Comparison of ENCODE assay signal across 1 cellular context in the genomic region with DNA sequence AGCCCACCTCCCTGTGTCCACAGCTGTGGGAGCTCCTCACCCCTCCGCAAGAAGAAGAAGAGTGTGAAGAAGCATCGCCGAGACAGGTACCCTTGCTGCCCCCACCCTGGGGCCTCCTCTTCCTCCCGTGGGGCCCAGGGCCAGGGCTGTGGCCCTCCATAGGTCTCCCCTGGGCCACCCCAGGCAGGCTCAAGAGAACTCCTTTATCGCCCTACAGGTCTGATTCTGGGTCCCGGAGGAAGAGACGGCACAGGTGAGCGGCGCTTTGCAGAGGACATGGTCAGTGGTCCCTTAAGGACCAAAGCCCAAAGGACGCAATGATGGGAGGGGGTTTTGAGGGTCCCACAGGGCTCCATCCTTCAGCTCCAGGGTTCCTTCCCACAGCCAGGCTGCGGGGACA.
TF ChIP-seq lines count a peak whose summit lies in the region.

No MANE protein-coding gene starts in this region.

TF ChIP-seq in HepG2, 621 proteins besides CTCF, POLR2A, EP300 and RAD21:
- TF ChIP-seq, protein P1, sequence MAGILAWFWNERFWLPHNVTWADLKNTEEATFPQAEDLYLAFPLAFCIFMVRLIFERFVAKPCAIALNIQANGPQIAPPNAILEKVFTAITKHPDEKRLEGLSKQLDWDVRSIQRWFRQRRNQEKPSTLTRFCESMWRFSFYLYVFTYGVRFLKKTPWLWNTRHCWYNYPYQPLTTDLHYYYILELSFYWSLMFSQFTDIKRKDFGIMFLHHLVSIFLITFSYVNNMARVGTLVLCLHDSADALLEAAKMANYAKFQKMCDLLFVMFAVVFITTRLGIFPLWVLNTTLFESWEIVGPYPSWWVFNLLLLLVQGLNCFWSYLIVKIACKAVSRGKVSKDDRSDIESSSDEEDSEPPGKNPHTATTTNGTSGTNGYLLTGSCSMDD (CRISPR knock-in tag; IDR thresholded peaks at IDR 0.05): no peak
- TF ChIP-seq CHCHD3 (CRISPR knock-in tag; IDR thresholded peaks at IDR 0.05) (no peak), ZFP1 (CRISPR knock-in tag; IDR thresholded peaks at IDR 0.05) (no peak), ZFP82 (CRISPR knock-in tag; IDR thresholded peaks at IDR 0.05; ENCODE audit: borderline replicate concordance) (no peak), ZBTB3 (CRISPR knock-in tag; IDR thresholded peaks at IDR 0.05; ENCODE audit: borderline replicate concordance, low read depth) (no peak)
- TF ChIP-seq, protein P2, sequence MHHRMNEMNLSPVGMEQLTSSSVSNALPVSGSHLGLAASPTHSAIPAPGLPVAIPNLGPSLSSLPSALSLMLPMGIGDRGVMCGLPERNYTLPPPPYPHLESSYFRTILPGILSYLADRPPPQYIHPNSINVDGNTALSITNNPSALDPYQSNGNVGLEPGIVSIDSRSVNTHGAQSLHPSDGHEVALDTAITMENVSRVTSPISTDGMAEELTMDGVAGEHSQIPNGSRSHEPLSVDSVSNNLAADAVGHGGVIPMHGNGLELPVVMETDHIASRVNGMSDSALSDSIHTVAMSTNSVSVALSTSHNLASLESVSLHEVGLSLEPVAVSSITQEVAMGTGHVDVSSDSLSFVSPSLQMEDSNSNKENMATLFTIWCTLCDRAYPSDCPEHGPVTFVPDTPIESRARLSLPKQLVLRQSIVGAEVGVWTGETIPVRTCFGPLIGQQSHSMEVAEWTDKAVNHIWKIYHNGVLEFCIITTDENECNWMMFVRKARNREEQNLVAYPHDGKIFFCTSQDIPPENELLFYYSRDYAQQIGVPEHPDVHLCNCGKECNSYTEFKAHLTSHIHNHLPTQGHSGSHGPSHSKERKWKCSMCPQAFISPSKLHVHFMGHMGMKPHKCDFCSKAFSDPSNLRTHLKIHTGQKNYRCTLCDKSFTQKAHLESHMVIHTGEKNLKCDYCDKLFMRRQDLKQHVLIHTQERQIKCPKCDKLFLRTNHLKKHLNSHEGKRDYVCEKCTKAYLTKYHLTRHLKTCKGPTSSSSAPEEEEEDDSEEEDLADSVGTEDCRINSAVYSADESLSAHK (CRISPR knock-in tag; IDR thresholded peaks at IDR 0.05; ENCODE audit: borderline replicate concordance): no peak
- TF ChIP-seq, protein P3, sequence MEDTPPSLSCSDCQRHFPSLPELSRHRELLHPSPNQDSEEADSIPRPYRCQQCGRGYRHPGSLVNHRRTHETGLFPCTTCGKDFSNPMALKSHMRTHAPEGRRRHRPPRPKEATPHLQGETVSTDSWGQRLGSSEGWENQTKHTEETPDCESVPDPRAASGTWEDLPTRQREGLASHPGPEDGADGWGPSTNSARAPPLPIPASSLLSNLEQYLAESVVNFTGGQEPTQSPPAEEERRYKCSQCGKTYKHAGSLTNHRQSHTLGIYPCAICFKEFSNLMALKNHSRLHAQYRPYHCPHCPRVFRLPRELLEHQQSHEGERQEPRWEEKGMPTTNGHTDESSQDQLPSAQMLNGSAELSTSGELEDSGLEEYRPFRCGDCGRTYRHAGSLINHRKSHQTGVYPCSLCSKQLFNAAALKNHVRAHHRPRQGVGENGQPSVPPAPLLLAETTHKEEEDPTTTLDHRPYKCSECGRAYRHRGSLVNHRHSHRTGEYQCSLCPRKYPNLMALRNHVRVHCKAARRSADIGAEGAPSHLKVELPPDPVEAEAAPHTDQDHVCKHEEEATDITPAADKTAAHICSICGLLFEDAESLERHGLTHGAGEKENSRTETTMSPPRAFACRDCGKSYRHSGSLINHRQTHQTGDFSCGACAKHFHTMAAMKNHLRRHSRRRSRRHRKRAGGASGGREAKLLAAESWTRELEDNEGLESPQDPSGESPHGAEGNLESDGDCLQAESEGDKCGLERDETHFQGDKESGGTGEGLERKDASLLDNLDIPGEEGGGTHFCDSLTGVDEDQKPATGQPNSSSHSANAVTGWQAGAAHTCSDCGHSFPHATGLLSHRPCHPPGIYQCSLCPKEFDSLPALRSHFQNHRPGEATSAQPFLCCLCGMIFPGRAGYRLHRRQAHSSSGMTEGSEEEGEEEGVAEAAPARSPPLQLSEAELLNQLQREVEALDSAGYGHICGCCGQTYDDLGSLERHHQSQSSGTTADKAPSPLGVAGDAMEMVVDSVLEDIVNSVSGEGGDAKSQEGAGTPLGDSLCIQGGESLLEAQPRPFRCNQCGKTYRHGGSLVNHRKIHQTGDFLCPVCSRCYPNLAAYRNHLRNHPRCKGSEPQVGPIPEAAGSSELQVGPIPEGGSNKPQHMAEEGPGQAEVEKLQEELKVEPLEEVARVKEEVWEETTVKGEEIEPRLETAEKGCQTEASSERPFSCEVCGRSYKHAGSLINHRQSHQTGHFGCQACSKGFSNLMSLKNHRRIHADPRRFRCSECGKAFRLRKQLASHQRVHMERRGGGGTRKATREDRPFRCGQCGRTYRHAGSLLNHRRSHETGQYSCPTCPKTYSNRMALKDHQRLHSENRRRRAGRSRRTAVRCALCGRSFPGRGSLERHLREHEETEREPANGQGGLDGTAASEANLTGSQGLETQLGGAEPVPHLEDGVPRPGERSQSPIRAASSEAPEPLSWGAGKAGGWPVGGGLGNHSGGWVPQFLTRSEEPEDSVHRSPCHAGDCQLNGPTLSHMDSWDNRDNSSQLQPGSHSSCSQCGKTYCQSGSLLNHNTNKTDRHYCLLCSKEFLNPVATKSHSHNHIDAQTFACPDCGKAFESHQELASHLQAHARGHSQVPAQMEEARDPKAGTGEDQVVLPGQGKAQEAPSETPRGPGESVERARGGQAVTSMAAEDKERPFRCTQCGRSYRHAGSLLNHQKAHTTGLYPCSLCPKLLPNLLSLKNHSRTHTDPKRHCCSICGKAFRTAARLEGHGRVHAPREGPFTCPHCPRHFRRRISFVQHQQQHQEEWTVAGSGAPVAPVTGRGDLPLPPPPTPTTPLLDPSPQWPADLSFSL (CRISPR knock-in tag; IDR thresholded peaks at IDR 0.05): no peak
TF ChIP-seq in HepG2: peak in this region for 0.
